Comparison of ENCODE assay signal across 26 cellular contexts in genomic region chr3:62416109-62416508, GRCh38. TPM values are rescaled to one million over a fixed set of nuclear protein-coding genes. Genes with fewer than 3 reads are reported as not detected.
DNase-seq lines count a peak whose midpoint lies in the region; ATAC-seq and TF ChIP-seq lines count a peak whose summit lies in the region.
"Had no signal": no experiment of that assay in that cellular context is flagged by ENCODE, and none has a peak within 500 bp of the region (broad histone marks: within the 10 kb centered on the region; RNA-seq: fewer than 3 reads in every experiment).

No MANE protein-coding gene starts in this region.

- H3K4me2 ChIP-seq in BLaER1 = peak overlapping the region; percentile 80
- H3K4me2 ChIP-seq: A549 had no signal

- H3K9ac ChIP-seq in BLaER1 (peak overlapping the region; percentile 68), HUES48 (ENCODE audit: low read depth, low read length) (no peak overlapping the region; the same call in 1 of the 2 replicates), endodermal cell (ENCODE audit: extremely low read depth, low read length, poor library complexity, severe bottlenecking) (no peak overlapping the region)

- DNase-seq in NCI-H69 (lab: John Stamatoyannopoulos, UW) (peak; percentile 67), endodermal cell (no peak), middle frontal gyrus (ENCODE audit: extremely low spot score, low spot score) (no peak), C1 segment of cervical spinal cord (lab: John Stamatoyannopoulos, UW) (no peak)
- no peak for DNase-seq in stimulated activated naive CD4-positive, alpha-beta T cell treated with Interleukin-2 at 50 U/mL for 16 hours (lab: John Stamatoyannopoulos, UW)
- DNase-seq: activated CD4-positive, alpha-beta T cell treated with anti-CD3 and anti-CD28 coated beads, Interleukin-2, amount 10 ng/mL, durations not matched to agents 24 days and 14 days; activated naive CD8-positive, alpha-beta T cell treated with anti-CD3 and anti-CD28 coated beads, Interleukin-2, amount 50 U/mL, for 24 hours; activated T-cell treated with anti-CD3 and anti-CD28 coated beads, Interleukin-2, amount 50 U/mL, for 24 hours; AML-193; DMS79; islet precursor cell; left ventricle myocardium superior; NCI-H1930; SHP77 had no signal

- H3K27ac Mint-ChIP-seq in endodermal cell = no peak overlapping the region
- H3K27ac Mint-ChIP-seq: activated CD4-positive, alpha-beta T cell treated with anti-CD3 and anti-CD28 coated beads, Interleukin-2, amount 10 ng/mL, durations not matched to agents 24 days and 14 days; activated naive CD8-positive, alpha-beta T cell treated with anti-CD3 and anti-CD28 coated beads, Interleukin-2, amount 50 U/mL, for 24 hours; activated T-cell treated with anti-CD3 and anti-CD28 coated beads, Interleukin-2, amount 50 U/mL, for 24 hours; T-helper 2 cell treated with Interferon-gamma antibody and Interleukin-4, amounts not matched to agents 5 μg/mL and 100 μg/mL, for 36 hours had no signal

- H3K4me1 Mint-ChIP-seq in endodermal cell = peaks cover 26% of the 10 kb centered on the region
- H3K4me1 Mint-ChIP-seq: activated CD4-positive, alpha-beta T cell treated with anti-CD3 and anti-CD28 coated beads, Interleukin-2, amount 10 ng/mL, durations not matched to agents 24 days and 14 days; activated naive CD8-positive, alpha-beta T cell treated with anti-CD3 and anti-CD28 coated beads, Interleukin-2, amount 50 U/mL, for 24 hours had no signal

- H3K4me3 ChIP-seq in BLaER1 = no peak overlapping the region
- peak overlapping the region; percentile 49; the same call in 1 of the 2 replicates for H3K4me3 ChIP-seq in HUES48 (ENCODE audit: low read depth, low read length)
- no peak overlapping the region for H3K4me3 ChIP-seq in endodermal cell (ENCODE audit: low read length)
- H3K4me3 ChIP-seq: A549, tibial nerve had no signal

- no peaks in the 10 kb centered on the region for H3K36me3 Mint-ChIP-seq in endodermal cell (ENCODE audit: low read depth)

- no peak for ATAC-seq in HG02840 (IDR thresholded peaks at IDR 0.05; ENCODE audit: low FRiP score, unreplicated experiment)
- ATAC-seq: A549; activated naive CD8-positive, alpha-beta T cell treated with anti-CD3 and anti-CD28 coated beads, Interleukin-2, amount 50 U/mL, for 24 hours; left ventricle myocardium superior; Panc1 had no signal

- H3K36me3 ChIP-seq in BLaER1 = no peaks in the 10 kb centered on the region
- no peaks in the 10 kb centered on the region for H3K36me3 ChIP-seq in HUES48 (ENCODE audit: control insufficient read depth, insufficient read depth, low read length)
- H3K36me3 ChIP-seq in endodermal cell (ENCODE audit: control insufficient read depth, insufficient read depth, low read length) = no peaks in the 10 kb centered on the region
- H3K36me3 ChIP-seq: tibial nerve had no signal

- WGBS in endodermal cell (ENCODE audit: insufficient coverage in 1 of 2, insufficient read length in 1 of 2), 2 experiments = 49% methylated on average over 2 of the region's 3 CpGs; no CpG with 5 or more reads in 1 of the 2 experiments

- H3K4me1 ChIP-seq in BLaER1 = peaks cover 79% of the 10 kb centered on the region
- peaks cover 38% of the 10 kb centered on the region for H3K4me1 ChIP-seq in HUES48 (ENCODE audit: control insufficient read depth, insufficient read depth, low read length)
- peaks cover 11% of the 10 kb centered on the region for H3K4me1 ChIP-seq in endodermal cell (ENCODE audit: control insufficient read depth, insufficient read depth, low read length)
- H3K4me1 ChIP-seq: A549, tibial nerve had no signal

- no peaks in the 10 kb centered on the region for H3K9me3 Mint-ChIP-seq in endodermal cell
- H3K9me3 Mint-ChIP-seq: activated CD4-positive, alpha-beta T cell treated with anti-CD3 and anti-CD28 coated beads, Interleukin-2, amount 10 ng/mL, durations not matched to agents 24 days and 14 days; activated naive CD8-positive, alpha-beta T cell treated with anti-CD3 and anti-CD28 coated beads, Interleukin-2, amount 50 U/mL, for 24 hours; activated T-cell treated with anti-CD3 and anti-CD28 coated beads, Interleukin-2, amount 50 U/mL, for 24 hours; T-helper 2 cell treated with Interferon-gamma antibody and Interleukin-4, amounts not matched to agents 5 μg/mL and 100 μg/mL, for 36 hours had no signal

- H3K9me3 ChIP-seq in BLaER1 (peaks cover 5% of the 10 kb centered on the region; the same call in 1 of the 2 replicates), HUES48 (ENCODE audit: control insufficient read depth, insufficient read depth, low read length) (no peaks in the 10 kb centered on the region), endodermal cell (ENCODE audit: control insufficient read depth, low read length) (no peaks in the 10 kb centered on the region)
- H3K9me3 ChIP-seq: A549, tibial nerve had no signal

- H3K27ac ChIP-seq in BLaER1 (peak overlapping the region; percentile 93), HUES48 (ENCODE audit: low read depth, low read length) (peak overlapping the region; percentile 94), endodermal cell (ENCODE audit: low read depth, low read length) (peak overlapping the region; percentile 20)
- H3K27ac ChIP-seq: A549, tibial nerve had no signal

- peak overlapping the region; percentile 39 for H3K4me3 Mint-ChIP-seq in endodermal cell
- H3K4me3 Mint-ChIP-seq: activated CD4-positive, alpha-beta T cell treated with anti-CD3 and anti-CD28 coated beads, Interleukin-2, amount 10 ng/mL, durations not matched to agents 24 days and 14 days; activated naive CD8-positive, alpha-beta T cell treated with anti-CD3 and anti-CD28 coated beads, Interleukin-2, amount 50 U/mL, for 24 hours; activated T-cell treated with anti-CD3 and anti-CD28 coated beads, Interleukin-2, amount 50 U/mL, for 24 hours; T-helper 2 cell treated with Interferon-gamma antibody and Interleukin-4, amounts not matched to agents 5 μg/mL and 100 μg/mL, for 36 hours had no signal

- peaks cover 28% of the 10 kb centered on the region for H3K27me3 Mint-ChIP-seq in endodermal cell (ENCODE audit: insufficient read depth)
- H3K27me3 Mint-ChIP-seq: activated CD4-positive, alpha-beta T cell treated with anti-CD3 and anti-CD28 coated beads, Interleukin-2, amount 10 ng/mL, durations not matched to agents 24 days and 14 days had no signal

- no peak for TF ChIP-seq CTCF in endodermal cell (conservative IDR thresholded peaks at IDR 0.05)

- H3K27me3 ChIP-seq in BLaER1 (no peaks in the 10 kb centered on the region), HUES48 (ENCODE audit: control insufficient read depth, insufficient read depth, low read length) (peaks cover 20% of the 10 kb centered on the region; the same call in 1 of the 2 replicates), endodermal cell (ENCODE audit: control insufficient read depth, insufficient read depth, low read length, poor library complexity, severe bottlenecking) (peaks cover 39% of the 10 kb centered on the region)
- H3K27me3 ChIP-seq: tibial nerve had no signal

- H4K20me1 ChIP-seq in BLaER1 = no peaks in the 10 kb centered on the region

RNA-seq across cellular contexts. Expression of gene FEZF2, which starts 42.8 kb away (rescaled TPM):
- not detected for total RNA-seq in endodermal cell
- polyA plus RNA-seq in endodermal cell (2013, experiment 1 of 2) = 3.1 TPM
- polyA plus RNA-seq in endodermal cell (2013, experiment 2 of 2) = 2.6 TPM
- total RNA-seq: activated CD4-positive, alpha-beta T cell treated with anti-CD3 and anti-CD28 coated beads, Interleukin-2, amount 10 ng/mL, durations not matched to agents 24 days and 14 days; dermis microvascular lymphatic vessel endothelial cell; endothelial cell of umbilical vein; left ventricle myocardium superior; mesenteric fat pad; NCI-H460; omental fat pad; tibial nerve had no signal
- polyA plus RNA-seq: A549, endothelial cell of umbilical vein had no signal

Comparison
In these comparisons a context has a peak if more than half of its experiments do, and no peak if none do; other contexts are left out.
1. H3K27ac ChIP-seq: peak in every context shown above with its lines; median percentile 94 in HUES48; 93 in BLaER1; 20 in endodermal cell.